ENCODE assay signal across 8 cellular contexts in the genomic region with DNA sequence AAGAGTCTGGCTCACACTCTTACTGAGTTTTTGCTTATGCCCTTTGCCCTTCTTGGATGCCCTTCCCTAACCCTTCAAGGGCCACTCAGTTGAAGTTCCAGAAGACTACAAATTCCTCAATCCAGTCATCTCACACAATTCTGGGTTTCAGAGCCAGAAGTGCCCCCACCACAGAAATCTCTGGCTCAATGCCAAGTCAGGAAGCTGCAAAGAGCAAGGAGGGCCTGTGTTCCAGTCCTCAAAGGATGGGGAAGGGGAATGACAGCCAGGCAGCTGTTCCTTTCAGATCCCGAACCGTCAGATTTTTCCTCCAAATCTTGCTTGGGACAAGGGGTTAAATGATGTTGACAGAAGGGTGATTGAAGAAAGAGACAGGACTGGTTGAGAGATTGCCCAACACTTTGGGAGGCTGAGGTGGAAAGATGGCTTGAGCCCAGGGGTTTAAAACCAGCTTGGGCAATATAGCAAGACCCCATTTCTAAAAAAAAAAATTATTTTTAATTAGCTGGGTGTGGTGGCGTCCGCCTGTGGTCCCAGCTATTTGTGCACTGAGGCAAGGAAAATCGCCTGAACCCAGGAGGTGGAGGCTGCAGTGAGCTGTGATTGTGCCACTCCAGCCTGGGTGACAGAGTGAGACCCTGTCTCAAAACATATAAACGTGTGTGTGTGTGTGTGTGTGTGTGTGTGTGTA. TPM values are rescaled to one million over a fixed set of nuclear protein-coding genes. Genes with fewer than 3 reads are reported as not detected.
DNase-seq lines count a peak whose midpoint lies in the region; ATAC-seq, FAIRE-seq and TF ChIP-seq lines count a peak whose summit lies in the region.

No MANE protein-coding gene starts in this region.

- H3K9ac ChIP-seq in HepG2 (ENCODE audit: insufficient read depth, low read depth, low read length): no peak overlapping the region

- H3K36me3 ChIP-seq in HepG2 (replicated peaks in 1 of 2; ENCODE audit: control insufficient read depth in 1 of 2, insufficient read depth in 2 of 2, low read length in 2 of 2) (peaks cover 0 to 12% of the 10 kb centered on the region in 2 experiments; a peak in 2 of 5 replicates), right lobe of liver (no peaks in the 10 kb centered on the region), lower lobe of right lung (peaks cover 13% of the 10 kb centered on the region), upper lobe of left lung (peaks cover 1 to 8% (median 4%) of the 10 kb centered on the region in 4 donors)

- no peaks in the 10 kb centered on the region for H3K9me3 Mint-ChIP-seq in activated naive CD4-positive, alpha-beta T cell treated with anti-CD3 and anti-CD28 coated beads, Interleukin-2, amount 50 U/mL, for 72 hours

- BruUV-seq in HepG2 (replicated peaks; lab: Mats Ljungman, UMichigan): no TSS peak

- TF ChIP-seq EP300 in HepG2 (IDR thresholded peaks at IDR 0.05; ENCODE audit: low read depth in 2 of 2, low read length in 2 of 2): no peak
- no peak for TF ChIP-seq EP300 in HepG2 (CRISPR knock-in tag; IDR thresholded peaks at IDR 0.05; ENCODE audit: borderline replicate concordance)
- TF ChIP-seq EP300 in upper lobe of left lung (IDR thresholded peaks at IDR 0.05): no peak

- FAIRE-seq in HepG2 (lab: Jason Lieb, UNC): no peak

- H3K79me2 ChIP-seq in HepG2 (ENCODE audit: insufficient read depth, low read length): no peaks in the 10 kb centered on the region

- POLR2A ChIA-PET in HepG2 (lab: Yijun Ruan, JAX): no interaction called here

- ATAC-seq in HepG2 (no peak), right lobe of liver (no peak), lower lobe of right lung (no peak), upper lobe of left lung (ENCODE audit: low FRiP score in 2 of 2) (no peak), GM21390 (IDR thresholded peaks at IDR 0.05; ENCODE audit: unreplicated experiment) (no peak), GM18907 (IDR thresholded peaks at IDR 0.05; ENCODE audit: unreplicated experiment) (no peak)
- no peak for ATAC-seq in activated naive CD4-positive, alpha-beta T cell treated with anti-CD3 and anti-CD28 coated beads, Interleukin-2, amount 50 U/mL, for 72 hours

- peaks cover 7 to 13% of the 10 kb centered on the region in 2 donors for H3K36me3 Mint-ChIP-seq in activated naive CD4-positive, alpha-beta T cell treated with anti-CD3 and anti-CD28 coated beads, Interleukin-2, amount 50 U/mL, for 72 hours

- H3K4me2 ChIP-seq in HepG2 (ENCODE audit: low read depth, low read length): no peak overlapping the region

- in situ Hi-C loops in HepG2 (cut with HindIII; ENCODE audit: extremely low pct_ligation_motif_present, low pct_unique_long_range_greater_than_20kb): no loop called here

- H4K20me1 ChIP-seq in HepG2 (ENCODE audit: insufficient read depth, low read length): no peaks in the 10 kb centered on the region

- DNase-seq in HepG2 (ENCODE audit: low spot score) (no peak), right lobe of liver (no peak), lower lobe of right lung (no peak), upper lobe of left lung (no peak), DMS153 (lab: John Stamatoyannopoulos, UW) (no peak)
- DNase-seq in activated naive CD4-positive, alpha-beta T cell treated with anti-CD3 and anti-CD28 coated beads, Interleukin-2, amount 50 U/mL, for 72 hours (ENCODE audit: low spot score in 2 of 2): no peak

- H3K4me3 ChIP-seq in HepG2 (replicated peaks in 1 of 3; ENCODE audit: insufficient read depth in 1 of 3, low read depth in 2 of 3, low read length in 3 of 3): no peak overlapping the region
- H3K4me3 ChIP-seq in right lobe of liver: no peak overlapping the region
- peak overlapping the region; percentile 58 for H3K4me3 ChIP-seq in lower lobe of right lung
- H3K4me3 ChIP-seq in upper lobe of left lung: peak overlapping the region in 3 of 4 donors; percentile 46 to 64 (median 53)

- peak overlapping the region; percentile 77 to 80 for H3K27ac Mint-ChIP-seq in activated naive CD4-positive, alpha-beta T cell treated with anti-CD3 and anti-CD28 coated beads, Interleukin-2, amount 50 U/mL, for 72 hours

- TF ChIP-seq RAD21 in HepG2 (CRISPR knock-in tag; IDR thresholded peaks at IDR 0.05): no peak

- TF ChIP-seq CTCF in HepG2 (CRISPR knock-in tag; IDR thresholded peaks at IDR 0.05): no peak
- no peak for TF ChIP-seq CTCF in right lobe of liver (IDR thresholded peaks at IDR 0.05)
- TF ChIP-seq CTCF in lower lobe of right lung (IDR thresholded peaks at IDR 0.05): no peak
- TF ChIP-seq CTCF in upper lobe of left lung (IDR thresholded peaks at IDR 0.05): no peak

- WGBS in HepG2 (ENCODE audit: low lambda C conversion rate): 68% methylated on average over 6 of the region's 6 CpGs
- 53% methylated on average over 6 of the region's 6 CpGs for WGBS in right lobe of liver (ENCODE audit: insufficient coverage, low coverage, low lambda C conversion rate, missing lambda C conversion rate)
- 53 to 61% methylated on average over 6 of the region's 6 CpGs for WGBS in upper lobe of left lung, 2 donors

- H3K27ac ChIP-seq in HepG2 (ENCODE audit: extremely low read length, insufficient read depth, low read length) (no peak overlapping the region), right lobe of liver (no peak overlapping the region), lower lobe of right lung (no peak overlapping the region), upper lobe of left lung (no peak overlapping the region)

- H3K27me3 ChIP-seq in HepG2 (ENCODE audit: control insufficient read depth in 1 of 2, insufficient read depth in 2 of 2, low read length in 2 of 2) (no peaks in the 10 kb centered on the region), right lobe of liver (no peaks in the 10 kb centered on the region), lower lobe of right lung (ENCODE audit: low read depth) (no peaks in the 10 kb centered on the region), upper lobe of left lung (no peaks in the 10 kb centered on the region)

- CTCF ChIA-PET in HepG2 (lab: Yijun Ruan, JAX; ENCODE audit: low intra/inter-chr PET ratio, low total read pairs): no interaction called here

- no peak for TF ChIP-seq POLR2A in HepG2 (IDR thresholded peaks at IDR 0.05; ENCODE audit: insufficient read depth in 1 of 2, low read depth in 2 of 2, low read length in 2 of 2)
- no peak for TF ChIP-seq POLR2A in right lobe of liver (IDR thresholded peaks at IDR 0.05)
- TF ChIP-seq POLR2A in upper lobe of left lung (IDR thresholded peaks at IDR 0.05): no peak

- H3K4me1 ChIP-seq in HepG2 (ENCODE audit: insufficient read depth, low read length) (peaks cover 7% of the 10 kb centered on the region), right lobe of liver (peaks cover 0 to 7% (median 3%) of the 10 kb centered on the region in 4 donors), lower lobe of right lung (peaks cover 9% of the 10 kb centered on the region), upper lobe of left lung (peaks cover 11 to 18% (median 14%) of the 10 kb centered on the region in 4 donors)

- no peak overlapping the region for H2AFZ ChIP-seq in HepG2 (ENCODE audit: low read length)

- intact Hi-C loops in HepG2 (cut with micrococcal nuclease; ENCODE audit: unreplicated experiment): no loop called here
- intact Hi-C loops in right lobe of liver (cut with DNase I): no loop called here
- intact Hi-C loops in lower lobe of right lung (cut with DNase I): no loop called here

- no peaks in the 10 kb centered on the region for H3K9me3 ChIP-seq in HepG2 (ENCODE audit: low read length)
- H3K9me3 ChIP-seq in right lobe of liver: no peaks in the 10 kb centered on the region
- H3K9me3 ChIP-seq in lower lobe of right lung: no peaks in the 10 kb centered on the region
- H3K9me3 ChIP-seq in upper lobe of left lung: no peaks in the 10 kb centered on the region

RNA-seq across cellular contexts. Expression of a gene that starts 0.7 kb away (rescaled TPM):
- total RNA-seq in HepG2 (2016; rRNA removed; fragmentation: Illumina TruSeq; extraction: Trizol): not detected in 2 replicates
- not detected in 2 replicates for total RNA-seq in HepG2 (2016; cell fraction: cytosol; rRNA removed; fragmentation: Illumina TruSeq; extraction: Trizol; ENCODE audit: low read depth)
- not detected in 2 replicates for total RNA-seq in HepG2 (2016; cell fraction: insoluble cytoplasmic fraction; rRNA removed; fragmentation: Illumina TruSeq; extraction: Trizol)
- not detected in 2 replicates for total RNA-seq in HepG2 (2016; cell fraction: membrane; rRNA removed; fragmentation: Illumina TruSeq; extraction: Trizol)
- total RNA-seq in HepG2 (2016; cell fraction: nucleus; rRNA removed; fragmentation: Illumina TruSeq; extraction: Trizol): not detected in 2 replicates
- not detected in 2 replicates for polyA plus RNA-seq in HepG2 (2011; rRNA removed)
- not detected in 2 replicates for polyA plus RNA-seq in HepG2 (2011; cell fraction: cytosol; rRNA removed)
- polyA plus RNA-seq in HepG2 (2011; cell fraction: nucleus; rRNA removed): not detected in 2 replicates
- 0.08 TPM in 1 of 2 replicates, not detected in the other for polyA plus RNA-seq in HepG2 (2012)
- polyA plus RNA-seq in HepG2 (2016; cell fraction: cytosol; fragmentation: Illumina TruSeq; extraction: Trizol; ENCODE audit: low read depth): not detected in 2 replicates
- polyA plus RNA-seq in HepG2 (2016; cell fraction: insoluble cytoplasmic fraction; fragmentation: Illumina TruSeq; extraction: Trizol; ENCODE audit: low read depth): not detected in 2 replicates
- not detected in 2 replicates for polyA plus RNA-seq in HepG2 (2016; cell fraction: membrane; fragmentation: Illumina TruSeq; extraction: Trizol; ENCODE audit: low read depth)
- not detected in 2 replicates for polyA plus RNA-seq in HepG2 (2016; cell fraction: nucleus; fragmentation: Illumina TruSeq; extraction: Trizol; ENCODE audit: insufficient read depth, low read depth)
- 24.3 TPM in 1 of 2 replicates, not detected in the other for polyA minus RNA-seq in HepG2 (2011; rRNA and poly(A)+ RNA removed; ENCODE audit: low replicate concordance)
- polyA minus RNA-seq in HepG2 (2011; cell fraction: cytosol; rRNA and poly(A)+ RNA removed): 0.40 TPM in 1 of 2 replicates, not detected in the other
- polyA minus RNA-seq in HepG2 (2011; cell fraction: nucleus; rRNA and poly(A)+ RNA removed): not detected in 2 replicates
- under 1 TPM in 2 of 6 experiments, not detected in 4; 0.25 to 0.56 TPM for total RNA-seq in right lobe of liver
- total RNA-seq in activated naive CD4-positive, alpha-beta T cell treated with anti-CD3 and anti-CD28 coated beads, Interleukin-2, amount 50 U/mL, for 72 hours: 10 to 100 TPM in 1 of 2 donors, 1 to 10 TPM in 1; 6.1 to 19.8 TPM
- not detected for total RNA-seq in lower lobe of right lung
- 1 to 10 TPM in 1 of 6 donors, under 1 TPM in 2, not detected in 3; 0.30 to 1.3 (median 0.37) TPM for total RNA-seq in upper lobe of left lung

RNA-seq across cellular contexts. Expression of a gene that starts 14.0 kb away (rescaled TPM):
- total RNA-seq in HepG2 (2016; rRNA removed; fragmentation: Illumina TruSeq; extraction: Trizol) (17.4 and 19.0 TPM in 2 replicates), right lobe of liver (1 to 10 TPM; 3.2 to 7.7 (median 4.4) TPM), lower lobe of right lung (11.5 TPM), upper lobe of left lung (10 to 100 TPM in 2 of 6 donors, 1 to 10 TPM in 4; 5.4 to 16.6 (median 9.1) TPM)
- total RNA-seq in HepG2 (2016; cell fraction: cytosol; rRNA removed; fragmentation: Illumina TruSeq; extraction: Trizol; ENCODE audit: low read depth): 6.1 and 6.9 TPM in 2 replicates
- total RNA-seq in HepG2 (2016; cell fraction: insoluble cytoplasmic fraction; rRNA removed; fragmentation: Illumina TruSeq; extraction: Trizol): 17.0 and 19.2 TPM in 2 replicates
- total RNA-seq in HepG2 (2016; cell fraction: membrane; rRNA removed; fragmentation: Illumina TruSeq; extraction: Trizol): 9.4 and 11.7 TPM in 2 replicates
- 18.1 and 21.7 TPM in 2 replicates for total RNA-seq in HepG2 (2016; cell fraction: nucleus; rRNA removed; fragmentation: Illumina TruSeq; extraction: Trizol)
- 12.1 and 14.1 TPM in 2 replicates for polyA plus RNA-seq in HepG2 (2011; rRNA removed)
- 13.3 and 16.7 TPM in 2 replicates for polyA plus RNA-seq in HepG2 (2011; cell fraction: cytosol; rRNA removed)
- polyA plus RNA-seq in HepG2 (2011; cell fraction: nucleus; rRNA removed): 24.4 and 29.6 TPM in 2 replicates
- 5.6 and 7.9 TPM in 2 replicates for polyA plus RNA-seq in HepG2 (2012)
- polyA plus RNA-seq in HepG2 (2016; cell fraction: cytosol; fragmentation: Illumina TruSeq; extraction: Trizol; ENCODE audit: low read depth): 4.9 and 6.0 TPM in 2 replicates
- polyA plus RNA-seq in HepG2 (2016; cell fraction: insoluble cytoplasmic fraction; fragmentation: Illumina TruSeq; extraction: Trizol; ENCODE audit: low read depth): 17.2 and 18.2 TPM in 2 replicates
- 7.3 and 8.1 TPM in 2 replicates for polyA plus RNA-seq in HepG2 (2016; cell fraction: membrane; fragmentation: Illumina TruSeq; extraction: Trizol; ENCODE audit: low read depth)
- polyA plus RNA-seq in HepG2 (2016; cell fraction: nucleus; fragmentation: Illumina TruSeq; extraction: Trizol; ENCODE audit: insufficient read depth, low read depth): 21.5 and 25.2 TPM in 2 replicates
- 26.7 and 78.7 TPM in 2 replicates for polyA minus RNA-seq in HepG2 (2011; rRNA and poly(A)+ RNA removed; ENCODE audit: low replicate concordance)
- 6.8 and 11.4 TPM in 2 replicates for polyA minus RNA-seq in HepG2 (2011; cell fraction: cytosol; rRNA and poly(A)+ RNA removed)
- polyA minus RNA-seq in HepG2 (2011; cell fraction: nucleus; rRNA and poly(A)+ RNA removed): 35.4 and 43.5 TPM in 2 replicates
- 10 to 100 TPM; 30.2 to 34.0 TPM for total RNA-seq in activated naive CD4-positive, alpha-beta T cell treated with anti-CD3 and anti-CD28 coated beads, Interleukin-2, amount 50 U/mL, for 72 hours

RNA-seq across cellular contexts. Expression of a gene that starts 14.3 kb away (rescaled TPM):
- total RNA-seq in HepG2 (2016; rRNA removed; fragmentation: Illumina TruSeq; extraction: Trizol) (12.7 and 17.1 TPM in 2 replicates), right lobe of liver (10 to 100 TPM in 2 of 6 experiments, 1 to 10 TPM in 4; 7.2 to 11.9 (median 8.4) TPM), lower lobe of right lung (23.7 TPM), upper lobe of left lung (100 to 1,000 TPM in 1 of 6 donors, 10 to 100 TPM in 5; 10.3 to 105 (median 24.5) TPM)
- 8.3 and 9.6 TPM in 2 replicates for total RNA-seq in HepG2 (2016; cell fraction: cytosol; rRNA removed; fragmentation: Illumina TruSeq; extraction: Trizol; ENCODE audit: low read depth)
- 11.8 and 17.5 TPM in 2 replicates for total RNA-seq in HepG2 (2016; cell fraction: insoluble cytoplasmic fraction; rRNA removed; fragmentation: Illumina TruSeq; extraction: Trizol)
- 13.2 and 14.1 TPM in 2 replicates for total RNA-seq in HepG2 (2016; cell fraction: membrane; rRNA removed; fragmentation: Illumina TruSeq; extraction: Trizol)
- total RNA-seq in HepG2 (2016; cell fraction: nucleus; rRNA removed; fragmentation: Illumina TruSeq; extraction: Trizol): 19.6 and 22.4 TPM in 2 replicates
- 16.3 and 19.4 TPM in 2 replicates for polyA plus RNA-seq in HepG2 (2011; rRNA removed)
- polyA plus RNA-seq in HepG2 (2011; cell fraction: cytosol; rRNA removed): 7.9 and 12.7 TPM in 2 replicates
- polyA plus RNA-seq in HepG2 (2011; cell fraction: nucleus; rRNA removed): 82.7 and 96.2 TPM in 2 replicates
- 11.1 and 12.0 TPM in 2 replicates for polyA plus RNA-seq in HepG2 (2012)
- 5.6 and 7.1 TPM in 2 replicates for polyA plus RNA-seq in HepG2 (2016; cell fraction: cytosol; fragmentation: Illumina TruSeq; extraction: Trizol; ENCODE audit: low read depth)
- 11.6 and 12.8 TPM in 2 replicates for polyA plus RNA-seq in HepG2 (2016; cell fraction: insoluble cytoplasmic fraction; fragmentation: Illumina TruSeq; extraction: Trizol; ENCODE audit: low read depth)
- 8.5 and 9.5 TPM in 2 replicates for polyA plus RNA-seq in HepG2 (2016; cell fraction: membrane; fragmentation: Illumina TruSeq; extraction: Trizol; ENCODE audit: low read depth)
- 58.3 and 64.2 TPM in 2 replicates for polyA plus RNA-seq in HepG2 (2016; cell fraction: nucleus; fragmentation: Illumina TruSeq; extraction: Trizol; ENCODE audit: insufficient read depth, low read depth)
- 19.2 and 21.3 TPM in 2 replicates for polyA minus RNA-seq in HepG2 (2011; rRNA and poly(A)+ RNA removed; ENCODE audit: low replicate concordance)
- 4.2 and 4.7 TPM in 2 replicates for polyA minus RNA-seq in HepG2 (2011; cell fraction: cytosol; rRNA and poly(A)+ RNA removed)
- 15.0 and 15.5 TPM in 2 replicates for polyA minus RNA-seq in HepG2 (2011; cell fraction: nucleus; rRNA and poly(A)+ RNA removed)
- total RNA-seq in activated naive CD4-positive, alpha-beta T cell treated with anti-CD3 and anti-CD28 coated beads, Interleukin-2, amount 50 U/mL, for 72 hours: 10 to 100 TPM; 32.0 to 40.1 TPM

Comparison
In these comparisons a context has a peak if more than half of its experiments do, and no peak if none do; other contexts are left out.
1. H3K4me3 ChIP-seq: peak in lower lobe of right lung (single experiment) and upper lobe of left lung (3 of 4); none in HepG2 (0 of 3) and right lobe of liver (0 of 3).